3 cellular contexts compared by ENCODE assay signal in genomic region chr6:151388997-151389639, GRCh38.
TF ChIP-seq lines count a peak whose summit lies in the region.

No MANE protein-coding gene starts in this region.

TF ChIP-seq in HCT116, 20 proteins besides CTCF, POLR2A, EP300 and RAD21 (continues in another document):
- TF ChIP-seq, protein P1, sequence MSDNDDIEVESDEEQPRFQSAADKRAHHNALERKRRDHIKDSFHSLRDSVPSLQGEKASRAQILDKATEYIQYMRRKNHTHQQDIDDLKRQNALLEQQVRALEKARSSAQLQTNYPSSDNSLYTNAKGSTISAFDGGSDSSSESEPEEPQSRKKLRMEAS (IDR thresholded peaks at IDR 0.05): no peak
- no peak for TF ChIP-seq EZH2phosphoT487 (IDR thresholded peaks at IDR 0.05; ENCODE audit: borderline replicate concordance)
- no peak for TF ChIP-seq JUND (IDR thresholded peaks at IDR 0.05)
- no peak for TF ChIP-seq ZFX (IDR thresholded peaks at IDR 0.05)
- no peak for TF ChIP-seq SRF (IDR thresholded peaks at IDR 0.05; ENCODE audit: low read depth)
- TF ChIP-seq ZBTB33 (IDR thresholded peaks at IDR 0.05; ENCODE audit: extremely low read depth, insufficient replicate concordance, low read length): no peak
- TF ChIP-seq TCF7L2 (IDR thresholded peaks at IDR 0.05; ENCODE audit: borderline replicate concordance, extremely low read depth, insufficient read depth, insufficient read length): no peak
- no peak for TF ChIP-seq YY1 (IDR thresholded peaks at IDR 0.05; ENCODE audit: extremely low read depth, insufficient replicate concordance, low read depth, low read length)
- TF ChIP-seq SP1 (IDR thresholded peaks at IDR 0.05; ENCODE audit: low read depth): no peak
- TF ChIP-seq, protein P2, sequence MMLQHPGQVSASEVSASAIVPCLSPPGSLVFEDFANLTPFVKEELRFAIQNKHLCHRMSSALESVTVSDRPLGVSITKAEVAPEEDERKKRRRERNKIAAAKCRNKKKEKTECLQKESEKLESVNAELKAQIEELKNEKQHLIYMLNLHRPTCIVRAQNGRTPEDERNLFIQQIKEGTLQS (IDR thresholded peaks at IDR 0.05): no peak
- no peak for TF ChIP-seq EGR1 (IDR thresholded peaks at IDR 0.05; ENCODE audit: low read depth)
- no peak for TF ChIP-seq SIN3A (IDR thresholded peaks at IDR 0.05; ENCODE audit: low read depth)
- no peak for TF ChIP-seq CBX3 (IDR thresholded peaks at IDR 0.05; ENCODE audit: low read depth)
- no peak for TF ChIP-seq ELF1 (IDR thresholded peaks at IDR 0.05; ENCODE audit: borderline replicate concordance, low read depth)
- TF ChIP-seq, protein P3, sequence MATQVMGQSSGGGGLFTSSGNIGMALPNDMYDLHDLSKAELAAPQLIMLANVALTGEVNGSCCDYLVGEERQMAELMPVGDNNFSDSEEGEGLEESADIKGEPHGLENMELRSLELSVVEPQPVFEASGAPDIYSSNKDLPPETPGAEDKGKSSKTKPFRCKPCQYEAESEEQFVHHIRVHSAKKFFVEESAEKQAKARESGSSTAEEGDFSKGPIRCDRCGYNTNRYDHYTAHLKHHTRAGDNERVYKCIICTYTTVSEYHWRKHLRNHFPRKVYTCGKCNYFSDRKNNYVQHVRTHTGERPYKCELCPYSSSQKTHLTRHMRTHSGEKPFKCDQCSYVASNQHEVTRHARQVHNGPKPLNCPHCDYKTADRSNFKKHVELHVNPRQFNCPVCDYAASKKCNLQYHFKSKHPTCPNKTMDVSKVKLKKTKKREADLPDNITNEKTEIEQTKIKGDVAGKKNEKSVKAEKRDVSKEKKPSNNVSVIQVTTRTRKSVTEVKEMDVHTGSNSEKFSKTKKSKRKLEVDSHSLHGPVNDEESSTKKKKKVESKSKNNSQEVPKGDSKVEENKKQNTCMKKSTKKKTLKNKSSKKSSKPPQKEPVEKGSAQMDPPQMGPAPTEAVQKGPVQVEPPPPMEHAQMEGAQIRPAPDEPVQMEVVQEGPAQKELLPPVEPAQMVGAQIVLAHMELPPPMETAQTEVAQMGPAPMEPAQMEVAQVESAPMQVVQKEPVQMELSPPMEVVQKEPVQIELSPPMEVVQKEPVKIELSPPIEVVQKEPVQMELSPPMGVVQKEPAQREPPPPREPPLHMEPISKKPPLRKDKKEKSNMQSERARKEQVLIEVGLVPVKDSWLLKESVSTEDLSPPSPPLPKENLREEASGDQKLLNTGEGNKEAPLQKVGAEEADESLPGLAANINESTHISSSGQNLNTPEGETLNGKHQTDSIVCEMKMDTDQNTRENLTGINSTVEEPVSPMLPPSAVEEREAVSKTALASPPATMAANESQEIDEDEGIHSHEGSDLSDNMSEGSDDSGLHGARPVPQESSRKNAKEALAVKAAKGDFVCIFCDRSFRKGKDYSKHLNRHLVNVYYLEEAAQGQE (IDR thresholded peaks at IDR 0.05; ENCODE audit: low read depth): no peak
- TF ChIP-seq FOSL1 (IDR thresholded peaks at IDR 0.05; ENCODE audit: low read depth): no peak
- TF ChIP-seq EZH2 (IDR thresholded peaks at IDR 0.05): no peak

TF ChIP-seq in HepG2, 621 proteins besides CTCF, POLR2A, EP300 and RAD21 (continued from another document and continues in another):
- TF ChIP-seq SP140L (CRISPR knock-in tag; IDR thresholded peaks at IDR 0.05; ENCODE audit: borderline replicate concordance) (no peak), ZNF414 (CRISPR knock-in tag; IDR thresholded peaks at IDR 0.05) (0 out of 2 replicates have a peak, but pooled peaks have one; percentile 6), MXI1 (IDR thresholded peaks at IDR 0.05; ENCODE audit: borderline replicate concordance, low read depth, low read length) (0 out of 3 replicates have a peak, but pooled peaks have one; percentile 7), SKI (IDR thresholded peaks at IDR 0.05; ENCODE audit: partially characterized antibody) (no peak), MAF1 (CRISPR knock-in tag; IDR thresholded peaks at IDR 0.05; ENCODE audit: borderline replicate concordance) (no peak), PAXIP1 (CRISPR knock-in tag; conservative IDR thresholded peaks at IDR 0.05) (no peak), CENPX (CRISPR knock-in tag; IDR thresholded peaks at IDR 0.05) (no peak), ZNF747 (CRISPR knock-in tag; IDR thresholded peaks at IDR 0.05; ENCODE audit: borderline replicate concordance) (0 out of 2 replicates have a peak, but pooled peaks have one; percentile 45), U2AF2 (IDR thresholded peaks at IDR 0.05; ENCODE audit: low read depth, low read length) (no peak), ZNF34 (CRISPR knock-in tag; IDR thresholded peaks at IDR 0.05; ENCODE audit: borderline replicate concordance) (no peak), ZBTB38 (CRISPR knock-in tag; IDR thresholded peaks at IDR 0.05) (peak; percentile 94), GFI1 (CRISPR knock-in tag; IDR thresholded peaks at IDR 0.05; ENCODE audit: borderline replicate concordance) (no peak), ZNF782 (CRISPR knock-in tag; IDR thresholded peaks at IDR 0.05; ENCODE audit: borderline replicate concordance) (no peak), ZNF776 (CRISPR knock-in tag; IDR thresholded peaks at IDR 0.05) (no peak), KAT7 (CRISPR knock-in tag; IDR thresholded peaks at IDR 0.05; ENCODE audit: borderline replicate concordance) (no peak), SMAD9 (CRISPR knock-in tag; IDR thresholded peaks at IDR 0.05) (no peak)

TF ChIP-seq in GM12891, 5 proteins besides CTCF, POLR2A, EP300 and RAD21:
- no peak for TF ChIP-seq PAX5 (IDR thresholded peaks at IDR 0.05; ENCODE audit: insufficient read depth, low read length, severe bottlenecking)
